8 cellular contexts compared by ENCODE assay signal in genomic region chr11:34916810-34917780, GRCh38. TPM values are rescaled to one million over a fixed set of nuclear protein-coding genes. Genes with fewer than 3 reads are reported as not detected.
DNase-seq lines count a peak whose midpoint lies in the region; ATAC-seq and TF ChIP-seq lines count a peak whose summit lies in the region.

No MANE protein-coding gene starts in this region.

- WGBS in esophagus, 2 donors, result 11 to 12% methylated on average over 26 of the region's 26 CpGs

- no peak for TF ChIP-seq CTCF in nephron progenitor cell (IDR thresholded peaks at IDR 0.05)

- H3K9me3 Mint-ChIP-seq in stimulated activated naive CD8-positive, alpha-beta T cell treated with anti-CD3 and anti-CD28 coated beads, Interleukin-15, Interleukin-2, amounts not matched to agents 100 ng/mL and 50 ng/mL, for 24 hours, result peaks cover 5% of the 10 kb centered on the region
- peaks cover 17% of the 10 kb centered on the region for H3K9me3 Mint-ChIP-seq in nephron progenitor cell

- H3K27me3 Mint-ChIP-seq in stimulated activated naive CD8-positive, alpha-beta T cell treated with anti-CD3 and anti-CD28 coated beads, Interleukin-15, Interleukin-2, amounts not matched to agents 100 ng/mL and 50 ng/mL, for 24 hours, result no peaks in the 10 kb centered on the region
- no peaks in the 10 kb centered on the region for H3K27me3 Mint-ChIP-seq in nephron progenitor cell (ENCODE audit: low read depth, poor library complexity)

- H3K27ac ChIP-seq in esophagus (ENCODE audit: low read depth in 2 of 2, low read length in 1 of 2), result peak overlapping the region; percentile 92 to 95

- H3K4me1 Mint-ChIP-seq in stimulated activated naive CD8-positive, alpha-beta T cell treated with anti-CD3 and anti-CD28 coated beads, Interleukin-15, Interleukin-2, amounts not matched to agents 100 ng/mL and 50 ng/mL, for 24 hours (ENCODE audit: low read depth), result peaks cover 36% of the 10 kb centered on the region
- H3K4me1 Mint-ChIP-seq in nephron progenitor cell, result peaks cover 34% of the 10 kb centered on the region

- H3K27ac Mint-ChIP-seq in stimulated activated naive CD8-positive, alpha-beta T cell treated with anti-CD3 and anti-CD28 coated beads, Interleukin-15, Interleukin-2, amounts not matched to agents 100 ng/mL and 50 ng/mL, for 24 hours, result peak overlapping the region; percentile 94
- peak overlapping the region; percentile 100 for H3K27ac Mint-ChIP-seq in nephron progenitor cell

- H3K4me3 ChIP-seq in esophagus (ENCODE audit: low read depth in 1 of 2, low read length in 2 of 2), result peak overlapping the region; percentile 88 to 99

- no peaks in the 10 kb centered on the region for H3K9me3 ChIP-seq in esophagus (ENCODE audit: control insufficient read depth in 2 of 2, insufficient read depth in 1 of 2, low read depth in 1 of 2, low read length in 1 of 2)

- in situ Hi-C loops in SK-MEL-5 (cut with HindIII; ENCODE audit: low pct_unique_long_range_greater_than_20kb, low sequenced_read_pairs), result no loop called here

- peak overlapping the region; percentile 98 for H3K4me3 Mint-ChIP-seq in stimulated activated naive CD8-positive, alpha-beta T cell treated with anti-CD3 and anti-CD28 coated beads, Interleukin-15, Interleukin-2, amounts not matched to agents 100 ng/mL and 50 ng/mL, for 24 hours
- H3K4me3 Mint-ChIP-seq in nephron progenitor cell, result peak overlapping the region; percentile 95

- peaks cover 18% of the 10 kb centered on the region for H3K36me3 Mint-ChIP-seq in stimulated activated naive CD8-positive, alpha-beta T cell treated with anti-CD3 and anti-CD28 coated beads, Interleukin-15, Interleukin-2, amounts not matched to agents 100 ng/mL and 50 ng/mL, for 24 hours (ENCODE audit: low read depth)
- H3K36me3 Mint-ChIP-seq in nephron progenitor cell (ENCODE audit: low read depth), result peaks cover 31% of the 10 kb centered on the region

- no peaks in the 10 kb centered on the region for H3K4me1 ChIP-seq in esophagus (ENCODE audit: control insufficient read depth in 2 of 2, insufficient read depth in 2 of 2, low read length in 1 of 2)

- DNase-seq in stimulated activated naive CD8-positive, alpha-beta T cell treated with anti-CD3 and anti-CD28 coated beads, Interleukin-15, Interleukin-2, amounts not matched to agents 100 U/mL and 50 U/mL, for 24 hours, result no peak
- DNase-seq in SK-MEL-5 (ENCODE audit: low read depth, low spot score) (peak; percentile 35), nephron progenitor cell (no peak), D341Med (ENCODE audit: low spot score) (no peak)

- no peaks in the 10 kb centered on the region for H3K27me3 ChIP-seq in esophagus (ENCODE audit: control insufficient read depth in 1 of 2, insufficient read depth in 2 of 2, low read length in 2 of 2)

- H3K36me3 ChIP-seq in esophagus (ENCODE audit: control insufficient read depth in 2 of 2, insufficient read depth in 2 of 2, low read length in 1 of 2), result no peaks in the 10 kb centered on the region

- no peak for ATAC-seq in stimulated activated naive CD8-positive, alpha-beta T cell treated with anti-CD3 and anti-CD28 coated beads, Interleukin-15, Interleukin-2, amounts not matched to agents 100 U/mL and 50 U/mL, for 24 hours
- ATAC-seq in HG02938 (IDR thresholded peaks at IDR 0.05; ENCODE audit: unreplicated experiment) (peak; percentile 19), HG03095 (IDR thresholded peaks at IDR 0.05; ENCODE audit: unreplicated experiment) (no peak)

RNA-seq across cellular contexts. Expression of gene PDHX, which starts 0.7 kb away (rescaled TPM):
- 48.8 and 53.0 TPM in 2 replicates for total RNA-seq in SK-MEL-5 (2014; rRNA removed; shearing (Covaris generic))
- polyA plus RNA-seq in SK-MEL-5 (2015; cell fraction: cytosol; rRNA removed), result 33.2 and 50.5 TPM in 2 replicates
- 36.2 and 45.1 TPM in 2 replicates for polyA plus RNA-seq in SK-MEL-5 (2015; cell fraction: nucleus; rRNA removed)
- polyA plus RNA-seq in esophagus, result 10 to 100 TPM; 13.6 to 13.7 TPM

RNA-seq across cellular contexts. Expression of gene APIP, which starts 0.9 kb away (rescaled TPM):
- total RNA-seq in SK-MEL-5 (2014; rRNA removed; shearing (Covaris generic)), result 29.4 and 39.7 TPM in 2 replicates
- 19.7 and 29.7 TPM in 2 replicates for polyA plus RNA-seq in SK-MEL-5 (2015; cell fraction: cytosol; rRNA removed)
- polyA plus RNA-seq in SK-MEL-5 (2015; cell fraction: nucleus; rRNA removed), result 42.4 and 57.5 TPM in 2 replicates
- 10 to 100 TPM in 1 of 2 donors, 1 to 10 TPM in 1; 8.5 to 12.5 TPM for polyA plus RNA-seq in esophagus
